1 cellular context compared by ENCODE assay signal in the genomic region with DNA sequence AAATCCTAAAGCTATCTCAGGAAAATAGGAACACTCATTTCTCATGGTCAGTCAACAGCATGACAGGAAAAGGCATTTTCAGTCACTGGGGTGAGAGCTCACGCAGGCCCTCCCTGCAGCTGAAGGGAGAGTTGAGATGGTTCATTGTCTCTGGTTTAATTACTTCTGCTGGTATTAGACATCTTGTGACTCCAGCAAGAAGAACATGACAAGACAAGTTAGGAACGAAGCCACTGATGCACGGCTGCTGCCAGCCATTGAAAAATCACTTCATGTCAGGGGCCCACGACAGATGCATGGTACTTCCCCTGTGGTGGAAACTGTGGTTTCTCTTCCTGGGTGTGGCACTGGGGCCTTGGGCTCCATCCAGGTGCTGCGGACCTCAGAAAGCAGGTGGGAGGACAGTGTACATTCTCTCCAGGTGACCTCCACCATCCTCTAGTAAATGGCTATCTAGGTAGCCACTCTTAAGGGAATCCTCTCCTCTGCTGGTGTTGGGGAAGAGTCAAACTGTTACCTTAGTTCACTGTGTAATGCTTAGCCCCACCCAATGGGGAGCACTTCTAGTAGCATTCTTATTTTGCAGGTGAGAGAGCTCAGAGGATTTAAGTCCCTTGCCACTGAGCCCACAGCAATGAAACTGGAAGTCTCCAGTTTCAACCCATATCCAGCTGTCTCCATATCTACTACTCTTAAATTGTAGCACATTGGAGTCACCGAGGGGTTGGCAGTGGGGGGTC.
TF ChIP-seq lines count a peak whose summit lies in the region.

No MANE protein-coding gene starts in this region.

TF ChIP-seq in GM23338, 12 proteins besides CTCF, POLR2A, EP300 and RAD21 (continued from another document):
- TF ChIP-seq, protein P1, sequence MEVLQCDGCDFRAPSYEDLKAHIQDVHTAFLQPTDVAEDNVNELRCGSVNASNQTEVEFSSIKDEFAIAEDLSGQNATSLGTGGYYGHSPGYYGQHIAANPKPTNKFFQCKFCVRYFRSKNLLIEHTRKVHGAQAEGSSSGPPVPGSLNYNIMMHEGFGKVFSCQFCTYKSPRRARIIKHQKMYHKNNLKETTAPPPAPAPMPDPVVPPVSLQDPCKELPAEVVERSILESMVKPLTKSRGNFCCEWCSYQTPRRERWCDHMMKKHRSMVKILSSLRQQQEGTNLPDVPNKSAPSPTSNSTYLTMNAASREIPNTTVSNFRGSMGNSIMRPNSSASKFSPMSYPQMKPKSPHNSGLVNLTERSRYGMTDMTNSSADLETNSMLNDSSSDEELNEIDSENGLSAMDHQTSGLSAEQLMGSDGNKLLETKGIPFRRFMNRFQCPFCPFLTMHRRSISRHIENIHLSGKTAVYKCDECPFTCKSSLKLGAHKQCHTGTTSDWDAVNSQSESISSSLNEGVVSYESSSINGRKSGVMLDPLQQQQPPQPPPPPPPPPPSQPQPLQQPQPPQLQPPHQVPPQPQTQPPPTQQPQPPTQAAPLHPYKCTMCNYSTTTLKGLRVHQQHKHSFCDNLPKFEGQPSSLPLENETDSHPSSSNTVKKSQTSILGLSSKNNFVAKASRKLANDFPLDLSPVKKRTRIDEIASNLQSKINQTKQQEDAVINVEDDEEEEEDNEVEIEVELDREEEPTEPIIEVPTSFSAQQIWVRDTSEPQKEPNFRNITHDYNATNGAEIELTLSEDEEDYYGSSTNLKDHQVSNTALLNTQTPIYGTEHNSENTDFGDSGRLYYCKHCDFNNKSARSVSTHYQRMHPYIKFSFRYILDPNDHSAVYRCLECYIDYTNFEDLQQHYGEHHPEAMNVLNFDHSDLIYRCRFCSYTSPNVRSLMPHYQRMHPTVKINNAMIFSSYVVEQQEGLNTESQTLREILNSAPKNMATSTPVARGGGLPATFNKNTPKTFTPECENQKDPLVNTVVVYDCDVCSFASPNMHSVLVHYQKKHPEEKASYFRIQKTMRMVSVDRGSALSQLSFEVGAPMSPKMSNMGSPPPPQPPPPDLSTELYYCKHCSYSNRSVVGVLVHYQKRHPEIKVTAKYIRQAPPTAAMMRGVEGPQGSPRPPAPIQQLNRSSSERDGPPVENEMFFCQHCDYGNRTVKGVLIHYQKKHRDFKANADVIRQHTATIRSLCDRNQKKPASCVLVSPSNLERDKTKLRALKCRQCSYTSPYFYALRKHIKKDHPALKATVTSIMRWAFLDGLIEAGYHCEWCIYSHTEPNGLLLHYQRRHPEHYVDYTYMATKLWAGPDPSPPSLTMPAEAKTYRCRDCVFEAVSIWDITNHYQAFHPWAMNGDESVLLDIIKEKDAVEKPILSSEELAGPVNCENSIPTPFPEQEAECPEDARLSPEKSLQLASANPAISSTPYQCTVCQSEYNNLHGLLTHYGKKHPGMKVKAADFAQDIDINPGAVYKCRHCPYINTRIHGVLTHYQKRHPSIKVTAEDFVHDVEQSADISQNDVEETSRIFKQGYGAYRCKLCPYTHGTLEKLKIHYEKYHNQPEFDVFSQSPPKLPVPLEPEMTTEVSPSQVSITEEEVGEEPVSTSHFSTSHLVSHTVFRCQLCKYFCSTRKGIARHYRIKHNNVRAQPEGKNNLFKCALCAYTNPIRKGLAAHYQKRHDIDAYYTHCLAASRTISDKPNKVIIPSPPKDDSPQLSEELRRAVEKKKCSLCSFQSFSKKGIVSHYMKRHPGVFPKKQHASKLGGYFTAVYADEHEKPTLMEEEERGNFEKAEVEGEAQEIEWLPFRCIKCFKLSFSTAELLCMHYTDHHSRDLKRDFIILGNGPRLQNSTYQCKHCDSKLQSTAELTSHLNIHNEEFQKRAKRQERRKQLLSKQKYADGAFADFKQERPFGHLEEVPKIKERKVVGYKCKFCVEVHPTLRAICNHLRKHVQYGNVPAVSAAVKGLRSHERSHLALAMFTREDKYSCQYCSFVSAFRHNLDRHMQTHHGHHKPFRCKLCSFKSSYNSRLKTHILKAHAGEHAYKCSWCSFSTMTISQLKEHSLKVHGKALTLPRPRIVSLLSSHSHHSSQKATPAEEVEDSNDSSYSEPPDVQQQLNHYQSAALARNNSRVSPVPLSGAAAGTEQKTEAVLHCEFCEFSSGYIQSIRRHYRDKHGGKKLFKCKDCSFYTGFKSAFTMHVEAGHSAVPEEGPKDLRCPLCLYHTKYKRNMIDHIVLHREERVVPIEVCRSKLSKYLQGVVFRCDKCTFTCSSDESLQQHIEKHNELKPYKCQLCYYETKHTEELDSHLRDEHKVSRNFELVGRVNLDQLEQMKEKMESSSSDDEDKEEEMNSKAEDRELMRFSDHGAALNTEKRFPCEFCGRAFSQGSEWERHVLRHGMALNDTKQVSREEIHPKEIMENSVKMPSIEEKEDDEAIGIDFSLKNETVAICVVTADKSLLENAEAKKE (CRISPR knock-in tag; IDR thresholded peaks at IDR 0.05), result no peak
